Comparison of ENCODE assay signal across 17 cellular contexts in the genomic region with DNA sequence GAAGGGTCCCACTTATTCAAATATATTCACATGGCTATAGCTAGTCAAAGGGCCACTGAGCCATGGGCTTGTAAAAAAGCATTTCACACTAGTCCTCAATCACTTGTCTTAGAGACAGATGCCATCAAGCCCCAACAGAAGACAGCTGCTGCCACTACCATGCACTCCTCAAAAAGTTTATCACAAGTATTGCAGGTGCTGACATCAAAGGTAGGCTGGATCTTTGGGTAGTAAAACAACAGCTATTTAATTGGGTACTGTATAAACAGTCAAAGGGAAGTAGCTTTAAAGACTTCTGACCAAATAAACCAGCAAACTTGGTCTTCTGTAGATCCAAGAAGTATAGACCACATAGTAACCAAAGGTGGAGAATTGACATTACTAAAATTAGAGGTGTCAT. TPM values are rescaled to one million over a fixed set of nuclear protein-coding genes. Genes with fewer than 3 reads are reported as not detected.
A peak's percentile ranks its signal among the peaks of the same experiment; 100 is the strongest.
DNase-seq lines count a peak whose midpoint lies in the region; ATAC-seq, FAIRE-seq and TF ChIP-seq lines count a peak whose summit lies in the region.
"Had no signal": no experiment of that assay in that cellular context is flagged by ENCODE, and none has a peak within 500 bp of the region (broad histone marks: within the 10 kb centered on the region; RNA-seq: fewer than 3 reads in every experiment).

No MANE protein-coding gene starts in this region.

- no peaks in the 10 kb centered on the region for H4K20me1 ChIP-seq in osteoblast (ENCODE audit: insufficient read depth, low read length)
- H4K20me1 ChIP-seq: BLaER1 treated with 17β-estradiol and CSF1 and Interleukin-3, amounts not matched to agents 10 nM and 100 nM had no signal

- ATAC-seq in left colon (peak; percentile 67), gastrocnemius medialis (no peak)
- ATAC-seq: CD8-positive, alpha-beta T cell had no signal

- H3K36me3 ChIP-seq in ascending aorta (no peaks in the 10 kb centered on the region), osteoblast (ENCODE audit: insufficient read depth, low read length) (no peaks in the 10 kb centered on the region), gastrocnemius medialis (no peaks in the 10 kb centered on the region), WERI-Rb-1 (no peaks in the 10 kb centered on the region)
- H3K36me3 ChIP-seq: BLaER1 treated with 17β-estradiol and CSF1 and Interleukin-3, amounts not matched to agents 10 nM and 100 nM; HAP-1 had no signal

- H2AFZ ChIP-seq in osteoblast (ENCODE audit: low read length): peak overlapping the region; percentile 76

- TF ChIP-seq POLR2A in GM12892 (IDR thresholded peaks at IDR 0.05; ENCODE audit: low read depth, low read length) (no peak), gastrocnemius medialis (IDR thresholded peaks at IDR 0.05) (no peak)

- intact Hi-C loops in ascending aorta (cut with DNase I) (loop anchor here (10.0 kb wide), 2 partner anchors 726 to 786 kb away; no protein-coding TSS in a partner anchor), left colon (cut with DNase I, micrococcal nuclease) (no loop called here), gastrocnemius medialis (cut with DNase I; ENCODE audit: low total_unique reads) (no loop called here), cardiac septum (cut with DNase I) (no loop called here)

- in situ Hi-C loops in gastrocnemius medialis (cut with MboI; ENCODE audit: low sequenced_read_pairs in 4 of 4): loop anchor here in 2 of 4 donors (10.0 to 25.0 kb wide), 2 partner anchors 774 to 776 kb away; no protein-coding TSS in a partner anchor

- no peak for DNase-seq in GM12892 (ENCODE audit: insufficient read length)
- DNase-seq in ascending aorta (ENCODE audit: low spot score in 2 of 2): no peak
- no peak for DNase-seq in left colon
- peak; percentile 36 for DNase-seq in osteoblast (ENCODE audit: insufficient read length, low spot score, missing footprints)
- DNase-seq in gastrocnemius medialis: no peak
- DNase-seq in inferior parietal cortex (ENCODE audit: extremely low spot score): no peak
- no peak for DNase-seq in cardiac septum (ENCODE audit: low spot score)
- no peak for DNase-seq in WERI-Rb-1
- DNase-seq: 8988T; Calu3; CD8-positive, alpha-beta T cell; DMS79 treated with DMSO at 0.1 percent for 48 hours; EL had no signal

- TF ChIP-seq CTCF in ascending aorta (IDR thresholded peaks at IDR 0.05) (no peak), osteoblast (IDR thresholded peaks at IDR 0.05; ENCODE audit: extremely low read depth, low read depth, low read length) (no peak), gastrocnemius medialis (IDR thresholded peaks at IDR 0.05 in 4 of 5, conservative IDR thresholded peaks at IDR 0.05 in 1 of 5) (no peak), WERI-Rb-1 (IDR thresholded peaks at IDR 0.05; ENCODE audit: low read depth, low read length) (no peak)

- H3K9me3 ChIP-seq in ascending aorta (no peaks in the 10 kb centered on the region), osteoblast (ENCODE audit: low read depth, low read length) (no peaks in the 10 kb centered on the region), gastrocnemius medialis (no peaks in the 10 kb centered on the region), WERI-Rb-1 (ENCODE audit: severe bottlenecking) (no peaks in the 10 kb centered on the region)
- H3K9me3 ChIP-seq: BLaER1 treated with 17β-estradiol and CSF1 and Interleukin-3, amounts not matched to agents 10 nM and 100 nM; HAP-1 had no signal

- no peak overlapping the region for H3K4me3 ChIP-seq in ascending aorta
- H3K4me3 ChIP-seq in osteoblast (ENCODE audit: insufficient read depth, low read length): no peak overlapping the region
- no peak overlapping the region for H3K4me3 ChIP-seq in gastrocnemius medialis
- no peak overlapping the region for H3K4me3 ChIP-seq in WERI-Rb-1 (ENCODE audit: low read depth, low read length)
- H3K4me3 ChIP-seq: BLaER1 treated with 17β-estradiol and CSF1 and Interleukin-3, amounts not matched to agents 10 nM and 100 nM; HAP-1 had no signal

- peak overlapping the region; percentile 11 to 45 for H3K27ac ChIP-seq in ascending aorta
- no peak overlapping the region for H3K27ac ChIP-seq in osteoblast (ENCODE audit: low read depth, low read length)
- H3K27ac ChIP-seq in gastrocnemius medialis: no peak overlapping the region
- no peak overlapping the region for H3K27ac ChIP-seq in WERI-Rb-1

- H3K4me2 ChIP-seq in osteoblast (ENCODE audit: insufficient read depth, low read length): no peak overlapping the region

- H3K79me2 ChIP-seq in osteoblast (ENCODE audit: insufficient read depth, low read length): no peaks in the 10 kb centered on the region

- FAIRE-seq in GM12892 (lab: Jason Lieb, UNC): peak; percentile 67
- FAIRE-seq: GM12891, GM18507 had no signal

- H3K27me3 ChIP-seq in ascending aorta (no peaks in the 10 kb centered on the region), osteoblast (ENCODE audit: insufficient read depth, low read length) (no peaks in the 10 kb centered on the region), gastrocnemius medialis (no peaks in the 10 kb centered on the region), WERI-Rb-1 (ENCODE audit: insufficient read depth, low read depth, severe bottlenecking) (no peaks in the 10 kb centered on the region)
- H3K27me3 ChIP-seq: BLaER1 treated with 17β-estradiol and CSF1 and Interleukin-3, amounts not matched to agents 10 nM and 100 nM had no signal

- no peaks in the 10 kb centered on the region for H3K4me1 ChIP-seq in ascending aorta
- no peaks in the 10 kb centered on the region for H3K4me1 ChIP-seq in osteoblast (ENCODE audit: insufficient read depth, low read length)
- H3K4me1 ChIP-seq in gastrocnemius medialis: no peaks in the 10 kb centered on the region

RNA-seq across cellular contexts. Expression of gene FER, which starts 59.2 kb away (rescaled TPM):
- 11.2 TPM for polyA plus RNA-seq in GM12892 (2012; ENCODE audit: missing spikeins)
- total RNA-seq in ascending aorta (11.8 TPM), left colon (10 to 100 TPM; 11.6 to 15.6 TPM), osteoblast (34.8 and 36.6 TPM in 2 replicates), gastrocnemius medialis (1 to 10 TPM; 2.2 to 7.5 (median 3.7) TPM), cardiac septum (20.0 TPM)

Comparison
In these comparisons a context has a peak if more than half of its experiments do, and no peak if none do; other contexts are left out.
1. H3K27ac ChIP-seq: peak in ascending aorta (2 of 2); none in osteoblast (single experiment), gastrocnemius medialis (0 of 4) and WERI-Rb-1 (single experiment).